In genomic region chr5:21397693-21398092, GRCh38 we compare ENCODE assay signal across 28 cellular contexts.
DNase-seq lines count a peak whose midpoint lies in the region; ATAC-seq, FAIRE-seq and TF ChIP-seq lines count a peak whose summit lies in the region.
"Had no signal": no experiment of that assay in that cellular context is flagged by ENCODE, and none has a peak within 500 bp of the region (broad histone marks: within the 10 kb centered on the region; RNA-seq: fewer than 3 reads in every experiment).

No MANE protein-coding gene starts in this region.

- H3K27me3 Mint-ChIP-seq in endodermal cell (ENCODE audit: insufficient read depth), result no peaks in the 10 kb centered on the region

- H3K9me3 ChIP-seq in GM12878 (replicated peaks; ENCODE audit: control insufficient read depth, insufficient read depth, low read length) (no peaks in the 10 kb centered on the region), endodermal cell (ENCODE audit: control insufficient read depth, low read length) (no peaks in the 10 kb centered on the region)
- H3K9me3 ChIP-seq: heart left ventricle, mucosa of descending colon, prostate gland, thyroid gland had no signal

- H3K4me3 Mint-ChIP-seq in endodermal cell, result no peak overlapping the region
- H3K4me3 Mint-ChIP-seq: CD14-positive monocyte, neural crest cell, WTC11 had no signal

- intact Hi-C loops in GM12878 (cut with micrococcal nuclease; ENCODE audit: unreplicated experiment), result no loop called here

- no peak for DNase-seq in GM12878 (ENCODE audit: low read depth, low spot score)
- DNase-seq in stimulated activated CD4-positive, alpha-beta T cell treated with anti-CD3 and anti-CD28 coated beads, Interleukin-4, amount 100 ng/mL, for 4 hours, result no peak
- DNase-seq in endodermal cell, result no peak
- DNase-seq in GM10266 (ENCODE audit: extremely low spot score), result no peak
- DNase-seq: activated CD4-positive, alpha-beta T cell treated with anti-CD3 and anti-CD28 coated beads, Interleukin-2, amount 50 U/mL, for 48 hours; activated naive CD4-positive, alpha-beta T cell; activated T-cell treated with anti-CD3 and anti-CD28 coated beads for 4 hours; amniotic stem cell; DMS 273 treated with DMSO at 0.1 percent for 48 hours; H7; heart left ventricle; mucosa of descending colon; NCI-H1105; NCI-H345; stimulated activated CD4-positive, alpha-beta T cell treated with anti-CD3 and anti-CD28 coated beads, Interleukin-1b, Interleukin-23, amount 100 ng/mL, for 48 hours; stimulated activated naive CD8-positive, alpha-beta T cell treated with anti-CD3 and anti-CD28 coated beads, Interleukin-15, Interleukin-2, amounts not matched to agents 100 U/mL and 50 U/mL, for 24 hours; thyroid gland had no signal

- 0% methylated on average over 2 of the region's 2 CpGs for WGBS in GM12878 (ENCODE audit: insufficient coverage, insufficient replicate concordance, low lambda C conversion rate, missing lambda C conversion rate)
- WGBS in endodermal cell (ENCODE audit: insufficient coverage in 1 of 2, insufficient read length in 1 of 2), 2 experiments, result 95 to 96% methylated on average over 2 of the region's 2 CpGs

- no peaks in the 10 kb centered on the region for H3K9me3 Mint-ChIP-seq in endodermal cell
- H3K9me3 Mint-ChIP-seq: neural crest cell, WTC11 had no signal

- in situ Hi-C loops in GM12878 (cut with MboI), result no loop called here

- H3K4me1 ChIP-seq in GM12878 (ENCODE audit: control insufficient read depth, insufficient read depth, low read length) (no peaks in the 10 kb centered on the region), endodermal cell (ENCODE audit: control insufficient read depth, insufficient read depth, low read length) (no peaks in the 10 kb centered on the region)
- H3K4me1 ChIP-seq: heart left ventricle, prostate gland, thyroid gland had no signal

- no peak for TF ChIP-seq CTCF in GM12878 (IDR thresholded peaks at IDR 0.05 in 2 of 3, conservative IDR thresholded peaks at IDR 0.05 in 1 of 3; ENCODE audit: control insufficient read depth in 2 of 3, extremely low read depth in 1 of 3, insufficient read depth in 1 of 3, low read depth in 3 of 3, low read length in 3 of 3)
- TF ChIP-seq CTCF in endodermal cell (conservative IDR thresholded peaks at IDR 0.05), result no peak
- TF ChIP-seq CTCF in GM10266 (IDR thresholded peaks at IDR 0.05; ENCODE audit: control insufficient read depth, insufficient read depth, low read depth, missing control alignments), result no peak

- CTCF ChIA-PET in GM12878 (lab: Yijun Ruan, JAX), result no interaction called here

- TF ChIP-seq EP300 in GM12878 (IDR thresholded peaks at IDR 0.05; ENCODE audit: borderline replicate concordance in 1 of 2, control insufficient read depth in 1 of 2, low read depth in 2 of 2, low read length in 2 of 2), result no peak

- H3K27me3 ChIP-seq in GM12878 (replicated peaks in 1 of 2; ENCODE audit: control insufficient read depth in 2 of 2, insufficient read depth in 2 of 2, low read length in 1 of 2), result no peaks in the 10 kb centered on the region
- H3K27me3 ChIP-seq in endodermal cell (ENCODE audit: control insufficient read depth, insufficient read depth, low read length, poor library complexity, severe bottlenecking), result no peaks in the 10 kb centered on the region
- H3K27me3 ChIP-seq: cardiac muscle cell, heart left ventricle, thyroid gland had no signal

- no peak overlapping the region for H3K4me2 ChIP-seq in GM12878 (ENCODE audit: control insufficient read depth, insufficient read depth)

- POLR2A ChIA-PET in GM12878 (lab: Charles Lee), result no interaction called here

- TF ChIP-seq RAD21 in GM12878 (IDR thresholded peaks at IDR 0.05; ENCODE audit: insufficient read depth, low read depth, low read length), result no peak

- BruUV-seq in GM12878 (replicated peaks; lab: Mats Ljungman, UMichigan), result no TSS peak

- H3K36me3 Mint-ChIP-seq in endodermal cell (ENCODE audit: low read depth), result no peaks in the 10 kb centered on the region
- H3K36me3 Mint-ChIP-seq: CD14-positive monocyte, WTC11 had no signal

- FAIRE-seq in GM12878 (lab: Jason Lieb, UNC), result no peak
- FAIRE-seq: G401.6, HepG2 had no signal

- H3K4me3 ChIP-seq in GM12878 (no peak overlapping the region), endodermal cell (ENCODE audit: low read length) (no peak overlapping the region)
- H3K4me3 ChIP-seq: cardiac muscle cell, heart left ventricle, mucosa of descending colon, prostate gland, thyroid gland had no signal

- no peaks in the 10 kb centered on the region for H3K4me1 Mint-ChIP-seq in endodermal cell
- H3K4me1 Mint-ChIP-seq: CD14-positive monocyte had no signal

- no peaks in the 10 kb centered on the region for H4K20me1 ChIP-seq in GM12878 (ENCODE audit: control insufficient read depth, insufficient read depth)

- H2AFZ ChIP-seq in GM12878 (ENCODE audit: control insufficient read depth, low read depth, low read length), result no peak overlapping the region

- ATAC-seq in GM18909 (IDR thresholded peaks at IDR 0.05; ENCODE audit: poor library complexity, unreplicated experiment) (peak; percentile 74), GM21717 (IDR thresholded peaks at IDR 0.05; ENCODE audit: unreplicated experiment) (peak; percentile 44), HG03196 (IDR thresholded peaks at IDR 0.05; ENCODE audit: unreplicated experiment) (peak; percentile 64), GM12878 (no peak), HG03175 (IDR thresholded peaks at IDR 0.05; ENCODE audit: unreplicated experiment) (no peak)
- ATAC-seq: heart left ventricle; HepG2; mucosa of descending colon; stimulated activated naive CD8-positive, alpha-beta T cell treated with anti-CD3 and anti-CD28 coated beads, Interleukin-15, Interleukin-2, amounts not matched to agents 100 U/mL and 50 U/mL, for 24 hours; WTC11 had no signal

- H3K27ac ChIP-seq in GM12878 (ENCODE audit: control insufficient read depth, insufficient read depth), result no peak overlapping the region
- no peak overlapping the region for H3K27ac ChIP-seq in endodermal cell (ENCODE audit: low read depth, low read length)
- H3K27ac ChIP-seq: cardiac muscle cell, heart left ventricle, prostate gland, thyroid gland had no signal

- H3K36me3 ChIP-seq in GM12878 (ENCODE audit: control insufficient read depth in 2 of 2, insufficient read depth in 2 of 2, low read length in 1 of 2) (no peaks in the 10 kb centered on the region), endodermal cell (ENCODE audit: control insufficient read depth, insufficient read depth, low read length) (no peaks in the 10 kb centered on the region)
- H3K36me3 ChIP-seq: cardiac muscle cell, heart left ventricle, prostate gland, thyroid gland had no signal

- RAD21 ChIA-PET in GM12878 (lab: Charles Lee; ENCODE audit: unreplicated experiment), result no interaction called here

- no peaks in the 10 kb centered on the region for H3K79me2 ChIP-seq in GM12878 (ENCODE audit: control insufficient read depth, insufficient read depth, low read length)

- H3K27ac Mint-ChIP-seq in endodermal cell, result no peak overlapping the region
- H3K27ac Mint-ChIP-seq: CD14-positive monocyte, WTC11 had no signal

- TF ChIP-seq POLR2A in GM12878 (IDR thresholded peaks at IDR 0.05; ENCODE audit: low read depth, low read length), result no peak

- SMC1A ChIA-PET in GM12878 (lab: Charles Lee; ENCODE audit: uncharacterized antibody, unreplicated experiment), result no interaction called here

- no peak overlapping the region for H3K9ac ChIP-seq in GM12878 (ENCODE audit: control insufficient read depth, insufficient read depth, low read length)
- no peak overlapping the region for H3K9ac ChIP-seq in endodermal cell (ENCODE audit: extremely low read depth, low read length, poor library complexity, severe bottlenecking)

TF ChIP-seq in GM12878, 131 proteins besides CTCF, POLR2A, EP300 and RAD21 (continues in another document):
- TF ChIP-seq CUX1 (IDR thresholded peaks at IDR 0.05; ENCODE audit: insufficient replicate concordance, low read depth, low read length), result no peak
- 0 out of 2 replicates have a peak, but pooled peaks have one; percentile 11 for TF ChIP-seq MTA2 (IDR thresholded peaks at IDR 0.05; ENCODE audit: low read depth)

Comparison
In these comparisons a context has a peak if more than half of its experiments do, and no peak if none do; other contexts are left out.
1. ATAC-seq: peak in GM18909 (single experiment), GM21717 (single experiment) and HG03196 (single experiment); none in GM12878 (single experiment) and HG03175 (single experiment).